Comparison of ENCODE assay signal across 7 cellular contexts in genomic region chr11:72589802-72590761, GRCh38.
DNase-seq lines count a peak whose midpoint lies in the region; ATAC-seq, FAIRE-seq and TF ChIP-seq lines count a peak whose summit lies in the region.

No MANE protein-coding gene starts in this region.

- no peak overlapping the region for H3K56ac ChIP-seq in H9 (ENCODE audit: insufficient read length, low read depth, low read length)

- CTCF ChIA-PET in MCF 10A (lab: Yijun Ruan, JAX) (interaction anchor here (0.5 to 1.3 kb wide), 10 partner anchors 9 to 119 kb away, joined by 3 to 5 read pairs (median 4); no protein-coding TSS in a partner anchor), HepG2 (lab: Yijun Ruan, JAX; ENCODE audit: low intra/inter-chr PET ratio, low total read pairs) (interaction anchor here (0.7 to 3.1 kb wide), 4 partner anchors 8 to 94 kb away, joined by 3 to 29 read pairs (median 5); no protein-coding TSS in a partner anchor)

- H3K4me1 ChIP-seq in H9 (ENCODE audit: insufficient read depth, low read length) (peaks cover 3% of the 10 kb centered on the region; the same call in 1 of the 2 replicates), HepG2 (ENCODE audit: insufficient read depth, low read length) (no peaks in the 10 kb centered on the region)

- no peak overlapping the region for H2BK20ac ChIP-seq in H9 (ENCODE audit: low read depth, low read length, poor library complexity, severe bottlenecking)

- H3K36me3 ChIP-seq in HepG2 (replicated peaks in 1 of 2; ENCODE audit: control insufficient read depth in 1 of 2, insufficient read depth in 2 of 2, low read length in 2 of 2): no peaks in the 10 kb centered on the region

- peaks cover 35 to 52% of the 10 kb centered on the region in 2 experiments for H3K4me1 Mint-ChIP-seq in H9
- peaks cover 28% of the 10 kb centered on the region for H3K4me1 Mint-ChIP-seq in T-helper 1 cell treated with Interleukin-12 subunit alpha and Interleukin-12 subunit beta and Interleukin-4 antibody, amounts not matched to agents 30 μg/mL and 1 μg/mL, for 36 hours (ENCODE audit: low read depth)
- no peaks in the 10 kb centered on the region for H3K4me1 Mint-ChIP-seq in MCF 10A (ENCODE audit: insufficient read depth, unreplicated experiment)
- H3K4me1 Mint-ChIP-seq in stimulated activated naive B cell treated with anti-CD40 and anti-IgM and Interleukin-4, amounts not matched to agents 10 μg/mL and 1 μg/mL and 100 μg/mL, for 72 hours: peaks cover 30 to 33% of the 10 kb centered on the region in 2 donors

- no peak for TF ChIP-seq EP300 in HepG2 (IDR thresholded peaks at IDR 0.05; ENCODE audit: low read depth in 2 of 2, low read length in 2 of 2)
- no peak for TF ChIP-seq EP300 in HepG2 (CRISPR knock-in tag; IDR thresholded peaks at IDR 0.05; ENCODE audit: borderline replicate concordance)

- H3K27ac Mint-ChIP-seq in H9 (no peak overlapping the region), MCF 10A (ENCODE audit: low read depth, unreplicated experiment) (no peak overlapping the region)
- no peak overlapping the region for H3K27ac Mint-ChIP-seq in T-helper 1 cell treated with Interleukin-12 subunit alpha and Interleukin-12 subunit beta and Interleukin-4 antibody, amounts not matched to agents 30 μg/mL and 1 μg/mL, for 36 hours
- H3K27ac Mint-ChIP-seq in stimulated activated naive B cell treated with anti-CD40 and anti-IgM and Interleukin-4, amounts not matched to agents 10 μg/mL and 1 μg/mL and 100 μg/mL, for 72 hours: peak overlapping the region; percentile 38

- H3K4me3 ChIP-seq in HepG2 (replicated peaks in 1 of 3; ENCODE audit: insufficient read depth in 1 of 3, low read depth in 2 of 3, low read length in 3 of 3): peak overlapping the region; percentile 53 to 71 (median 54)

- H3K27ac ChIP-seq in H9 (ENCODE audit: insufficient read length, low read depth, low read length) (no peak overlapping the region), HepG2 (ENCODE audit: extremely low read length, insufficient read depth, low read length) (no peak overlapping the region)

- H4K5ac ChIP-seq in H9 (ENCODE audit: insufficient read length, low read depth, low read length): no peak overlapping the region

- intact Hi-C loops in MCF 10A (cut with micrococcal nuclease): loop anchor here (5.0 kb wide), 2 partner anchors 108 to 587 kb away; no protein-coding TSS in a partner anchor
- intact Hi-C loops in HepG2 (cut with micrococcal nuclease; ENCODE audit: unreplicated experiment): no loop called here

- H4K20me1 ChIP-seq in H9 (ENCODE audit: control insufficient read depth, insufficient read depth, insufficient read length) (no peaks in the 10 kb centered on the region), HepG2 (ENCODE audit: insufficient read depth, low read length) (peaks cover 9% of the 10 kb centered on the region; the same call in 1 of the 2 replicates)

- no peak overlapping the region for H3T11ph ChIP-seq in H9 (ENCODE audit: low read length)

- H4K91ac ChIP-seq in H9 (ENCODE audit: insufficient read length, low read depth, low read length): no peak overlapping the region

- no peaks in the 10 kb centered on the region for H3K79me2 ChIP-seq in H9 (ENCODE audit: insufficient read depth, low read length)
- no peaks in the 10 kb centered on the region for H3K79me2 ChIP-seq in HepG2 (ENCODE audit: insufficient read depth, low read length)

- POLR2A ChIA-PET in MCF 10A (lab: Yijun Ruan, JAX) (no interaction called here), HepG2 (lab: Yijun Ruan, JAX) (no interaction called here)

- H3K9me3 ChIP-seq in H9 (ENCODE audit: control insufficient read depth, low read depth, low read length) (no peaks in the 10 kb centered on the region), HepG2 (ENCODE audit: low read length) (no peaks in the 10 kb centered on the region)

- H4K8ac ChIP-seq in H9 (replicated peaks; ENCODE audit: insufficient read length, low read depth, low read length): no peak overlapping the region

- H2BK12ac ChIP-seq in H9 (ENCODE audit: insufficient read length, low read depth, low read length): no peak overlapping the region

- H3K36me3 Mint-ChIP-seq in H9 (ENCODE audit: insufficient read depth in 1 of 3, low read depth in 3 of 3): no peaks in the 10 kb centered on the region; a peak in 1 of 7 replicates
- peaks cover 1% of the 10 kb centered on the region for H3K36me3 Mint-ChIP-seq in T-helper 1 cell treated with Interleukin-12 subunit alpha and Interleukin-12 subunit beta and Interleukin-4 antibody, amounts not matched to agents 30 μg/mL and 1 μg/mL, for 36 hours (ENCODE audit: low read depth)
- no peaks in the 10 kb centered on the region for H3K36me3 Mint-ChIP-seq in MCF 10A (ENCODE audit: insufficient read depth, unreplicated experiment)
- H3K36me3 Mint-ChIP-seq in stimulated activated naive B cell treated with anti-CD40 and anti-IgM and Interleukin-4, amounts not matched to agents 10 μg/mL and 1 μg/mL and 100 μg/mL, for 72 hours: no peaks in the 10 kb centered on the region

- in situ Hi-C loops in HepG2 (cut with HindIII; ENCODE audit: extremely low pct_ligation_motif_present, low pct_unique_long_range_greater_than_20kb): no loop called here

- no peaks in the 10 kb centered on the region for H3K79me1 ChIP-seq in H9 (ENCODE audit: insufficient read depth, low read depth, low read length, poor library complexity, severe bottlenecking)

- ATAC-seq in HepG2 (peak; percentile 81), GM21825 (IDR thresholded peaks at IDR 0.05; ENCODE audit: unreplicated experiment) (no peak)
- peak; percentile 40 to 47 for ATAC-seq in stimulated activated naive B cell treated with anti-CD40 and anti-IgM and Interleukin-4, amounts not matched to agents 10 μg/mL and 1 μg/mL and 100 μg/mL, for 72 hours (replicated peaks)

- H3K4ac ChIP-seq in H9 (ENCODE audit: low read depth, low read length): no peak overlapping the region

- no peak overlapping the region for H3K23ac ChIP-seq in H9 (ENCODE audit: insufficient read length, low read depth, low read length)

- no peak overlapping the region for H2BK5ac ChIP-seq in H9 (ENCODE audit: insufficient read length, low read length)

- H3K14ac ChIP-seq in H9 (ENCODE audit: insufficient read depth, low read length): no peak overlapping the region

- H3K4me2 ChIP-seq in H9 (ENCODE audit: insufficient read depth, insufficient read length, low read length) (peak overlapping the region; percentile 34), HepG2 (ENCODE audit: low read depth, low read length) (peak overlapping the region; percentile 79)

- peak; percentile 44; the same call in 1 of the 2 replicates for TF ChIP-seq RAD21 in HepG2 (CRISPR knock-in tag; IDR thresholded peaks at IDR 0.05)

- BruUV-seq in MCF 10A (replicated peaks; lab: Mats Ljungman, UMichigan) (no TSS peak), HepG2 (replicated peaks; lab: Mats Ljungman, UMichigan) (no TSS peak)

- WGBS in H9 (ENCODE audit: extremely low coverage, insufficient read length, low lambda C conversion rate): no CpG with 5 or more reads among the region's 74 CpGs
- WGBS in HepG2 (ENCODE audit: low lambda C conversion rate): 4% methylated on average over 14 of the region's 74 CpGs

- H3K27me3 ChIP-seq in H9 (ENCODE audit: insufficient read depth, low read length): peaks cover 16% of the 10 kb centered on the region
- peaks cover 20 to 71% of the 10 kb centered on the region in 2 experiments for H3K27me3 ChIP-seq in HepG2 (ENCODE audit: control insufficient read depth in 1 of 2, insufficient read depth in 2 of 2, low read length in 2 of 2)

- H3K9me3 Mint-ChIP-seq in H9: no peaks in the 10 kb centered on the region; a peak in 1 of 5 replicates
- H3K9me3 Mint-ChIP-seq in T-helper 1 cell treated with Interleukin-12 subunit alpha and Interleukin-12 subunit beta and Interleukin-4 antibody, amounts not matched to agents 30 μg/mL and 1 μg/mL, for 36 hours: no peaks in the 10 kb centered on the region
- H3K9me3 Mint-ChIP-seq in MCF 10A (ENCODE audit: unreplicated experiment): no peaks in the 10 kb centered on the region
- H3K9me3 Mint-ChIP-seq in stimulated activated naive B cell treated with anti-CD40 and anti-IgM and Interleukin-4, amounts not matched to agents 10 μg/mL and 1 μg/mL and 100 μg/mL, for 72 hours: no peaks in the 10 kb centered on the region

- peak overlapping the region; percentile 73 to 88 for H3K4me3 Mint-ChIP-seq in H9
- peak overlapping the region; percentile 35 for H3K4me3 Mint-ChIP-seq in T-helper 1 cell treated with Interleukin-12 subunit alpha and Interleukin-12 subunit beta and Interleukin-4 antibody, amounts not matched to agents 30 μg/mL and 1 μg/mL, for 36 hours
- no peak overlapping the region for H3K4me3 Mint-ChIP-seq in MCF 10A (ENCODE audit: unreplicated experiment)
- H3K4me3 Mint-ChIP-seq in stimulated activated naive B cell treated with anti-CD40 and anti-IgM and Interleukin-4, amounts not matched to agents 10 μg/mL and 1 μg/mL and 100 μg/mL, for 72 hours: peak overlapping the region; percentile 86 to 95

- TF ChIP-seq POLR2A in HepG2 (IDR thresholded peaks at IDR 0.05; ENCODE audit: insufficient read depth in 1 of 2, low read depth in 2 of 2, low read length in 2 of 2): no peak

- FAIRE-seq in HepG2 (lab: Jason Lieb, UNC): no peak

- H2BK15ac ChIP-seq in H9 (ENCODE audit: low read depth, low read length): no peak overlapping the region

- DNase-seq in H9: peak; percentile 90
- peak; percentile 38 for DNase-seq in MCF 10A (ENCODE audit: unreplicated experiment)
- DNase-seq in HepG2 (ENCODE audit: low spot score): peak; percentile 48
- DNase-seq in stimulated activated naive B cell treated with anti-CD40 and anti-IgM and Interleukin-4, amounts not matched to agents 10 μg/mL and 1 μg/mL and 100 μg/mL, for 72 hours: peak; percentile 31
- DNase-seq in DMS114 treated with DMSO at 0.1 percent for 48 hours (lab: John Stamatoyannopoulos, UW; ENCODE audit: unreplicated experiment): no peak

- TF ChIP-seq CTCF in H9 (conservative IDR thresholded peaks at IDR 0.05) (peak; percentile 78), MCF 10A (IDR thresholded peaks at IDR 0.05; ENCODE audit: unreplicated experiment) (peak; percentile 37), HepG2 (CRISPR knock-in tag; IDR thresholded peaks at IDR 0.05) (peak; percentile 82)

- no peak overlapping the region for H2AK5ac ChIP-seq in H9 (ENCODE audit: insufficient read length, low read length)

- H3K27me3 Mint-ChIP-seq in H9 (ENCODE audit: low read depth) (peaks cover 95% of the 10 kb centered on the region), MCF 10A (ENCODE audit: insufficient read depth, unreplicated experiment) (peaks cover 80% of the 10 kb centered on the region)
- peaks cover 64% of the 10 kb centered on the region for H3K27me3 Mint-ChIP-seq in T-helper 1 cell treated with Interleukin-12 subunit alpha and Interleukin-12 subunit beta and Interleukin-4 antibody, amounts not matched to agents 30 μg/mL and 1 μg/mL, for 36 hours (ENCODE audit: low read depth)
- H3K27me3 Mint-ChIP-seq in stimulated activated naive B cell treated with anti-CD40 and anti-IgM and Interleukin-4, amounts not matched to agents 10 μg/mL and 1 μg/mL and 100 μg/mL, for 72 hours: peaks cover 65 to 84% of the 10 kb centered on the region in 2 donors

- no peak overlapping the region for H2BK120ac ChIP-seq in H9 (ENCODE audit: low read depth, low read length, poor library complexity, severe bottlenecking)

- H3K9ac ChIP-seq in H9 (ENCODE audit: extremely low read depth, insufficient read length, low read length) (no peak overlapping the region), HepG2 (ENCODE audit: insufficient read depth, low read depth, low read length) (no peak overlapping the region)

- H2AFZ ChIP-seq in H9 (ENCODE audit: low read length) (no peak overlapping the region), HepG2 (ENCODE audit: low read length) (no peak overlapping the region)

- no peak overlapping the region for H3K18ac ChIP-seq in H9 (ENCODE audit: insufficient read length, low read depth, low read length)

- peaks cover 4% of the 10 kb centered on the region for H3K23me2 ChIP-seq in H9 (ENCODE audit: insufficient read length, low read depth, low read length, poor library complexity, severe bottlenecking)
